9 cellular contexts compared by ENCODE assay signal in genomic region chr16:87581867-87582220, GRCh38. TPM values are rescaled to one million over a fixed set of nuclear protein-coding genes. Genes with fewer than 3 reads are reported as not detected.
DNase-seq lines count a peak whose midpoint lies in the region; ATAC-seq, FAIRE-seq and TF ChIP-seq lines count a peak whose summit lies in the region.
"Had no signal": no experiment of that assay in that cellular context is flagged by ENCODE, and none has a peak within 500 bp of the region (broad histone marks: within the 10 kb centered on the region; RNA-seq: fewer than 3 reads in every experiment).

No MANE protein-coding gene starts in this region.

- H3K9me1 ChIP-seq in K562 (ENCODE audit: control insufficient read depth, insufficient read depth, low read length), result peaks cover 3% of the 10 kb centered on the region

- H3K36me3 ChIP-seq in K562 (ENCODE audit: control insufficient read depth, insufficient read depth, low read length), result no peaks in the 10 kb centered on the region
- no peaks in the 10 kb centered on the region for H3K36me3 ChIP-seq in spleen

- TF ChIP-seq POLR2A in K562 (conservative IDR thresholded peaks at IDR 0.05), result no peak
- no peak for TF ChIP-seq POLR2A in spleen (IDR thresholded peaks at IDR 0.05)

- no peak for TF ChIP-seq CTCF in K562 (IDR thresholded peaks at IDR 0.05 in 2 of 3, conservative IDR thresholded peaks at IDR 0.05 in 1 of 3; ENCODE audit: insufficient read depth in 2 of 3, low read depth in 1 of 3, low read length in 3 of 3)
- TF ChIP-seq CTCF in spleen (IDR thresholded peaks at IDR 0.05 in 8 of 11, conservative IDR thresholded peaks at IDR 0.05 in 3 of 11), result no peak

- H3K27ac ChIP-seq in K562 (ENCODE audit: extremely low read depth, low read depth, low read length) (no peak overlapping the region), spleen (peak overlapping the region in 7 of 8 donors; percentile 67 to 84 (median 78))

- H3K4me2 ChIP-seq in K562 (ENCODE audit: insufficient read depth, low read length), result no peak overlapping the region

- WGBS in K562 (ENCODE audit: insufficient coverage, low coverage, missing lambda C conversion rate), result 2% methylated on average over 5 of the region's 5 CpGs
- 37 to 50% (median 46%) methylated on average over 5 of the region's 5 CpGs for WGBS in spleen, 5 donors

- no peaks in the 10 kb centered on the region for H4K20me1 ChIP-seq in K562 (replicated peaks; ENCODE audit: control insufficient read depth, insufficient read depth, low read length)

- intact Hi-C loops in K562 (cut with micrococcal nuclease) (no loop called here), spleen (cut with DNase I; ENCODE audit: low total_unique reads) (loop anchor here (10.0 kb wide), 1 partner anchor 183 kb away; the partner anchor contains the start of gene KLHDC4)

- 0 out of 2 replicates have a peak overlapping the region, but pooled peaks have one; percentile 15 for H2AFZ ChIP-seq in K562 (ENCODE audit: low read depth, low read length)

- DNase-seq in HK-2 (ENCODE audit: unreplicated experiment) (peak; percentile 86), K562 (ENCODE audit: extremely low read depth in 1 of 4, low spot score in 3 of 4) (peak; percentile 72 to 78 (median 76)), iris pigment epithelial cell (ENCODE audit: low read depth) (peak; percentile 98), spleen (peak; percentile 45), iPS-NIHi7 (ENCODE audit: extremely low spot score) (no peak)
- no peak for DNase-seq in activated CD4-positive, alpha-beta T cell treated with anti-CD3 and anti-CD28 coated beads for 1 hour
- no peak for DNase-seq in activated CD4-positive, alpha-beta T cell treated with anti-CD3 and anti-CD28 coated beads, Interleukin-2, amount 50 U/mL, for 4 hours

- no peaks in the 10 kb centered on the region for H3K9me3 ChIP-seq in K562 (replicated peaks; ENCODE audit: control insufficient read depth, insufficient read depth, low read depth, low read length)
- no peaks in the 10 kb centered on the region for H3K9me3 ChIP-seq in spleen

- peaks cover 34 to 63% of the 10 kb centered on the region in 2 experiments for H3K27me3 ChIP-seq in K562 (ENCODE audit: control insufficient read depth in 2 of 2, insufficient read depth in 2 of 2, low read length in 2 of 2)
- peaks cover 0 to 74% (median 6%) of the 10 kb centered on the region in 7 donors for H3K27me3 ChIP-seq in spleen (replicated peaks in 1 of 7)

- no peak overlapping the region for H3K4me3 ChIP-seq in K562
- H3K4me3 ChIP-seq in spleen, result no peak overlapping the region

- in situ Hi-C loops in K562 (cut with MboI), result no loop called here

- TF ChIP-seq EP300 in K562 (IDR thresholded peaks at IDR 0.05; ENCODE audit: low read length), result no peak

- ATAC-seq in K562 (peak; percentile 88), HG03469 (IDR thresholded peaks at IDR 0.05; ENCODE audit: unreplicated experiment) (no peak)

- no peaks in the 10 kb centered on the region for H3K79me2 ChIP-seq in K562 (ENCODE audit: control insufficient read depth, insufficient read depth, low read length)

- H3K4me1 ChIP-seq in K562 (replicated peaks in 1 of 2; ENCODE audit: control insufficient read depth in 2 of 2, insufficient read depth in 2 of 2, low read length in 2 of 2) (peaks cover 18 to 20% of the 10 kb centered on the region in 2 experiments; a peak in 4 of 5 replicates), spleen (peaks cover 0 to 24% (median 10%) of the 10 kb centered on the region in 6 donors)

- TF ChIP-seq RAD21 in K562 (CRISPR knock-in tag; conservative IDR thresholded peaks at IDR 0.05 in 1 of 2, IDR thresholded peaks at IDR 0.05 in 1 of 2), result no peak

- no peak overlapping the region for H3K9ac ChIP-seq in K562 (ENCODE audit: insufficient read depth in 1 of 2, low read depth in 2 of 2, low read length in 2 of 2)

- peak; percentile 92 for FAIRE-seq in K562 (lab: Jason Lieb, UNC)

- CTCF ChIA-PET in K562 (lab: Yijun Ruan, JAX; ENCODE audit: low intra/inter-chr PET ratio), result interaction anchor here (0.5 kb wide), 1 partner anchor 123 kb away, joined by 4 read pairs; no protein-coding TSS in a partner anchor

- BruUV-seq in K562 (replicated peaks; lab: Mats Ljungman, UMichigan), result no TSS peak

- POLR2A ChIA-PET in K562 (lab: Yijun Ruan, JAX), result interaction anchor here (0.6 to 1.1 kb wide), 5 partner anchors 12 to 188 kb away, joined by 3 to 4 read pairs (median 4); no protein-coding TSS in a partner anchor

TF ChIP-seq in K562, 482 proteins besides CTCF, POLR2A, EP300 and RAD21 (continues in another document):
- no peak for TF ChIP-seq EHMT2 (IDR thresholded peaks at IDR 0.05)
- no peak for TF ChIP-seq HDGF (IDR thresholded peaks at IDR 0.05)
- no peak for TF ChIP-seq CLOCK (CRISPR knock-in tag; IDR thresholded peaks at IDR 0.05; ENCODE audit: borderline replicate concordance)
- peak; percentile 91 for TF ChIP-seq JUND (IDR thresholded peaks at IDR 0.05; ENCODE audit: borderline replicate concordance, low read depth, low read length)
- TF ChIP-seq JUND (tag; IDR thresholded peaks at IDR 0.05; ENCODE audit: borderline replicate concordance, low read depth, low read length), result peak; percentile 92; the same call in 2 of the 3 replicates
- TF ChIP-seq POLR2B (IDR thresholded peaks at IDR 0.05; ENCODE audit: low read depth, partially characterized antibody), result no peak
- TF ChIP-seq, protein P1, sequence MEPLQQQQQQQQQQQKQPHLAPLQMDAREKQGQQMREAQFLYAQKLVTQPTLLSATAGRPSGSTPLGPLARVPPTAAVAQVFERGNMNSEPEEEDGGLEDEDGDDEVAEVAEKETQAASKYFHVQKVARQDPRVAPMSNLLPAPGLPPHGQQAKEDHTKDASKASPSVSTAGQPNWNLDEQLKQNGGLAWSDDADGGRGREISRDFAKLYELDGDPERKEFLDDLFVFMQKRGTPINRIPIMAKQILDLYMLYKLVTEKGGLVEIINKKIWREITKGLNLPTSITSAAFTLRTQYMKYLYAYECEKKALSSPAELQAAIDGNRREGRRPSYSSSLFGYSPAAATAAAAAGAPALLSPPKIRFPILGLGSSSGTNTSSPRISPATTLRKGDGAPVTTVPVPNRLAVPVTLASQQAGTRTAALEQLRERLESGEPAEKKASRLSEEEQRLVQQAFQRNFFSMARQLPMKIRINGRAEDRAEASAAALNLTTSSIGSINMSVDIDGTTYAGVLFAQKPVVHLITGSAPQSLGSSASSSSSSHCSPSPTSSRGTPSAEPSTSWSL (CRISPR knock-in tag; IDR thresholded peaks at IDR 0.05; ENCODE audit: borderline replicate concordance), result no peak
- no peak for TF ChIP-seq ZFP1 (CRISPR knock-in tag; IDR thresholded peaks at IDR 0.05)
- no peak for TF ChIP-seq ZBTB2 (IDR thresholded peaks at IDR 0.05)

RNA-seq across cellular contexts. Expression of gene JPH3, which starts 20.5 kb away (rescaled TPM):
- total RNA-seq in K562 (2011; cell fraction: chromatin; rRNA removed; ENCODE audit: low replicate concordance), result 0.07 TPM in 1 of 2 replicates, not detected in the other
- 0.17 TPM in 1 of 2 replicates, not detected in the other for total RNA-seq in K562 (2011; cell fraction: nucleolus; rRNA removed)
- not detected in 2 replicates for total RNA-seq in K562 (2011; cell fraction: nucleoplasm; rRNA removed)
- total RNA-seq in K562 (2014; rRNA removed), result not detected in 2 replicates
- total RNA-seq in K562 (2014; rRNA removed; fragmentation: Illumina TruSeq; extraction: Trizol), result not detected in 2 replicates
- not detected in 2 replicates for total RNA-seq in K562 (2015; rRNA removed; fragmentation: Illumina TruSeq; extraction: Trizol)
- 0.07 TPM in 1 of 2 replicates, not detected in the other for total RNA-seq in K562 (2021)
- 0.04 TPM in 1 of 2 replicates, not detected in the other for polyA plus RNA-seq in K562 (2011; rRNA removed)
- polyA plus RNA-seq in K562 (2011; cell fraction: cytosol; rRNA removed), result 0.03 TPM in 1 of 2 replicates, not detected in the other
- not detected in 2 replicates for polyA plus RNA-seq in K562 (2011; cell fraction: nucleus; rRNA removed)
- polyA plus RNA-seq in K562 (2012), result 0.04 and 0.07 TPM in 2 replicates
- polyA plus RNA-seq in K562 (2014; fragmentation: Illumina TruSeq; extraction: Trizol), result not detected in 2 replicates
- polyA plus RNA-seq in K562 (2014; fragmentation: Nextera tagmentation; extraction: Ambion mirVana), result not detected
- polyA plus RNA-seq in K562 (2014; rRNA removed), result 0.01 TPM in 1 of 2 replicates, not detected in the other
- polyA minus RNA-seq in K562 (2011; rRNA and poly(A)+ RNA removed), result not detected in 2 replicates
- not detected in 2 replicates for polyA minus RNA-seq in K562 (2011; cell fraction: cytosol; rRNA and poly(A)+ RNA removed)
- not detected in 2 replicates for polyA minus RNA-seq in K562 (2011; cell fraction: nucleus; rRNA and poly(A)+ RNA removed)
- not detected for total RNA-seq in spleen
- under 1 TPM in 1 of 3 donors, not detected in 2; 0.03 TPM for polyA plus RNA-seq in spleen
- total RNA-seq: mononuclear cell had no signal

Comparison
In these comparisons a context has a peak if more than half of its experiments do, and no peak if none do; other contexts are left out.
1. DNase-seq: peak in HK-2 (single experiment), K562 (4 of 4), iris pigment epithelial cell (single experiment) and spleen (single experiment); none in activated CD4-positive, alpha-beta T cell treated with anti-CD3 and anti-CD28 coated beads for 1 hour (single experiment), iPS-NIHi7 (single experiment) and activated CD4-positive, alpha-beta T cell treated with anti-CD3 and anti-CD28 coated beads, Interleukin-2, amount 50 U/mL, for 4 hours (0 of 2).